26 cellular contexts compared by ENCODE assay signal in the genomic region with DNA sequence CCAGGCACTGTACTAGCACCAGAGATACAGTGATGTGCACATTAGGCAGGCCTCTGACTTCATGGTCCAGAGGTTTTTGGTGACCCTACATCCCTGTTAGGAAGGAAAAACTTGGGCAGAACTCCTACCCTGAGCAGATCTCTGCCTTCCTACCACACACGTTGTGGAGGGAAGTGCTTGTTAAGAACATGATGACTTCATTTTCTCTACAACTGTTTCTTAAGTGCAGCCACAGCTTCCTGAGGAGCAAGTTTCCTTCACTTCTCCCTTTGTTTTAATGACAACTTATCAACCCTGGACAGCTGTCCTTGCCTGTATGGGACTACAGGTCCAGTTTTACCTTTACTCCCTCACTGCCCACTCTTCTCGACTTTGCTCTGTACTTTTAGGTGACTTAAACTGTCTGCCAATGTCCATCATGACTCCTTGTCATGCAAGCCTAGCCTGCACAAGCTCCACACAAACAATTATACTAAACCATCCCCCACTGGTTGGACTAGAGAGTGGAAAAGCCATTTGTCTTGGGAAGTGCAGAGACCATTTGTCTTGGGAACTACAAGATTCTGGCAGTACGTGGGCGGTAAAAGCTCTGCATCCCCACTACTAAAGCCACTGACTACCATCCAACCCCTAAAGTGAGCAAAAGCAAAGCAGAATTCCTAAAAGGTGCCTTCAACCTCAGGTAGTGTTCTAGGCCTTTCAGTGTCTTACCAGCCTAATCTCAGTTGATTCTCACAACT.
"Had no signal": no experiment of that assay in that cellular context is flagged by ENCODE, and none has a peak within 500 bp of the region (broad histone marks: within the 10 kb centered on the region; RNA-seq: fewer than 3 reads in every experiment).

No MANE protein-coding gene starts in this region.

- ATAC-seq: activated CD8-positive, alpha-beta T cell treated with anti-CD3 and anti-CD28 coated beads, Interleukin-2, amount 10 ng/mL, durations not matched to agents 7 days and 5 days; body of pancreas; T-cell had no signal

- H3K4me3 ChIP-seq: body of pancreas, Peyer's patch had no signal

- H3K4me1 ChIP-seq: Peyer's patch had no signal

- DNase-seq: activated CD4-positive, alpha-beta T cell treated with anti-CD3 and anti-CD28 coated beads for 48 hours; activated CD4-positive, alpha-beta T cell treated with anti-CD3 and anti-CD28 coated beads, Interleukin-2, amount 50 U/mL, for 4 hours; activated CD4-positive, CD25-positive, alpha-beta regulatory T cell treated with anti-CD3 and anti-CD28 coated beads, Interleukin-2, amount 50 U/mL, for 72 hours; activated CD8-positive, alpha-beta memory T cell treated with anti-CD3 and anti-CD28 coated beads, Interleukin-2, amount 50 U/mL, for 48 hours; activated CD8-positive, alpha-beta T cell treated with anti-CD3 and anti-CD28 coated beads, Interleukin-2, amount 10 ng/mL, durations not matched to agents 7 days and 5 days; activated naive CD4-positive, alpha-beta T cell treated with anti-CD3 and anti-CD28 coated beads, Interleukin-2, amount 50 U/mL, for 16 hours; activated naive CD8-positive, alpha-beta T cell treated with anti-CD3 and anti-CD28 coated beads, Interleukin-2, amount 10 ng/mL, durations not matched to agents 7 days and 5 days; activated T-cell treated with anti-CD3 and anti-CD28 coated beads, Interleukin-2, amount 50 U/mL, for 1 hour; aorta; body of pancreas; Kasumi-1; KBM-7; NCI-H1048; NCI-H1417 treated with DMSO at 0.1 percent for 48 hours; NCI-H1694 treated with DMSO at 0.1 percent for 48 hours; NCI-H2029 treated with DMSO at 0.1 percent for 48 hours; NCI-H345; NCI-H510A treated with DMSO at 0.1 percent for 48 hours; NCI-H69; NK-92 treated with Interleukin-12 subunit alpha and Interleukin-12 subunit beta, amount 100 ng/mL, for 24 hours; Peyer's patch; SHP77 treated with DMSO at 0.1 percent for 48 hours; T-cell; T-helper 2 cell; T1000; WERI-Rb-1 had no signal

- H3K27ac ChIP-seq: body of pancreas, Peyer's patch, WERI-Rb-1 had no signal

- H3K9me3 ChIP-seq: body of pancreas, Peyer's patch had no signal

- H3K27me3 ChIP-seq: body of pancreas, Peyer's patch had no signal

- H3K36me3 ChIP-seq: Peyer's patch, WERI-Rb-1 had no signal
